In genomic region chr9:33473643-33474352, GRCh38 we compare ENCODE assay signal across 8 cellular contexts. TPM values are rescaled to one million over a fixed set of nuclear protein-coding genes. Genes with fewer than 3 reads are reported as not detected.
DNase-seq lines count a peak whose midpoint lies in the region; ATAC-seq and TF ChIP-seq lines count a peak whose summit lies in the region.

TSS of gene NOL6 (minus strand) at chr9:33473924. CDS start at chr9:33473842, 82 bp downstream.

- H3K4me1 ChIP-seq in ACC112 (ENCODE audit: control insufficient read depth, insufficient read depth, low read length, unreplicated experiment) (peaks cover 18% of the 10 kb centered on the region), breast epithelium (peaks cover 0 to 13% of the 10 kb centered on the region in 2 donors), iPS-18a (ENCODE audit: control insufficient read depth, low read depth, low read length) (peaks cover 7% of the 10 kb centered on the region), skeletal muscle satellite cell (ENCODE audit: control insufficient read depth, insufficient read depth, low read length) (peaks cover 16% of the 10 kb centered on the region)

- peak within 1 kb of the TSS; percentile 39 for H3K27ac ChIP-seq in ACC112 (ENCODE audit: low read depth, low read length)
- H3K27ac ChIP-seq in VCaP = peak within 1 kb of the TSS; percentile 73
- peak within 1 kb of the TSS; percentile 65 to 80 for H3K27ac ChIP-seq in breast epithelium
- H3K27ac ChIP-seq in iPS-18a (ENCODE audit: low read length) = no peak within 1 kb of the TSS

- H3K36me3 ChIP-seq in ACC112 (ENCODE audit: insufficient read depth, low read length) (peaks cover 6% of the 10 kb centered on the region), breast epithelium (no peaks in the 10 kb centered on the region), iPS-18a (ENCODE audit: control insufficient read depth, low read depth, low read length) (peaks cover 28% of the 10 kb centered on the region), skeletal muscle satellite cell (ENCODE audit: insufficient read depth, low read length) (peaks cover 24% of the 10 kb centered on the region)

- peak within 1 kb of the TSS; percentile 98 for H3K4me2 ChIP-seq in skeletal muscle satellite cell (ENCODE audit: low read length)

- peak; percentile 56 for TF ChIP-seq POLR2A in breast epithelium (IDR thresholded peaks at IDR 0.05)

- peak within 1 kb of the TSS; percentile 90 for H3K4me3 ChIP-seq in ACC112 (ENCODE audit: low read depth, low read length)
- peak within 1 kb of the TSS; percentile 92 to 95 (median 94) for H3K4me3 ChIP-seq in breast epithelium
- peak within 1 kb of the TSS; percentile 91 for H3K4me3 ChIP-seq in iPS-18a (ENCODE audit: low read length)
- peak within 1 kb of the TSS; percentile 83 for H3K4me3 ChIP-seq in skeletal muscle satellite cell (ENCODE audit: low read length)

- peaks cover 27% of the 10 kb centered on the region for H3K79me2 ChIP-seq in ACC112 (ENCODE audit: control insufficient read depth, insufficient read depth, low read length, unreplicated experiment)

- H3K27me3 ChIP-seq in ACC112 (ENCODE audit: insufficient read depth, low read length) (no peaks in the 10 kb centered on the region), breast epithelium (no peaks in the 10 kb centered on the region), iPS-18a (ENCODE audit: control insufficient read depth, insufficient read depth, low read length) (no peaks in the 10 kb centered on the region), skeletal muscle satellite cell (ENCODE audit: control insufficient read depth, insufficient read depth, low read length) (no peaks in the 10 kb centered on the region)

- H3K9me3 ChIP-seq in breast epithelium (no peaks in the 10 kb centered on the region), iPS-18a (ENCODE audit: control insufficient read depth, low read depth, low read length) (no peaks in the 10 kb centered on the region), skeletal muscle satellite cell (replicated peaks; ENCODE audit: low read length) (no peaks in the 10 kb centered on the region)

- H3K9ac ChIP-seq in iPS-18a (ENCODE audit: low read length) (peak within 1 kb of the TSS; percentile 66), skeletal muscle satellite cell (ENCODE audit: low read depth, low read length) (peak within 1 kb of the TSS; percentile 82)

- intact Hi-C loops in breast epithelium (cut with DNase I; ENCODE audit: low total_unique reads) = no loop called here

- peak within 1 kb of the TSS; percentile 42 for H2AFZ ChIP-seq in ACC112 (ENCODE audit: low read length, unreplicated experiment)

- no peak for TF ChIP-seq CTCF in VCaP (conservative IDR thresholded peaks at IDR 0.05)
- TF ChIP-seq CTCF in breast epithelium (IDR thresholded peaks at IDR 0.05) = no peak

- ATAC-seq in GM18870 (IDR thresholded peaks at IDR 0.05; ENCODE audit: unreplicated experiment) (peak; percentile 97), HG03135 (IDR thresholded peaks at IDR 0.05; ENCODE audit: unreplicated experiment) (peak; percentile 98)

- DNase-seq in NCI-H2196 treated with DMSO at 0.1 percent for 48 hours (lab: John Stamatoyannopoulos, UW; ENCODE audit: unreplicated experiment) (peak; percentile 97), breast epithelium (ENCODE audit: low spot score in 2 of 2) (peak; percentile 95 to 98)

RNA-seq across cellular contexts. Expression of gene NOL6, which starts in this region (rescaled TPM):
- total RNA-seq in breast epithelium = 10 to 100 TPM; 14.2 to 23.9 (median 22.3) TPM
- 41.8 and 45.7 TPM in 2 replicates for total RNA-seq in skeletal muscle satellite cell (2012; rRNA removed)
